10 cellular contexts compared by ENCODE assay signal in genomic region chr16:66927012-66927436, GRCh38. TPM values are rescaled to one million over a fixed set of nuclear protein-coding genes. Genes with fewer than 3 reads are reported as not detected.
DNase-seq lines count a peak whose midpoint lies in the region; ATAC-seq and TF ChIP-seq lines count a peak whose summit lies in the region.
"Had no signal": no experiment of that assay in that cellular context is flagged by ENCODE, and none has a peak within 500 bp of the region (broad histone marks: within the 10 kb centered on the region; RNA-seq: fewer than 3 reads in every experiment).

No MANE protein-coding gene starts in this region.

- intact Hi-C loops in activated CD4-positive, alpha-beta memory T cell treated with anti-CD3 and anti-CD28 coated beads for 36 hours (cut with micrococcal nuclease): loop anchor here (5.0 kb wide), 1 partner anchor 95 kb away; the partner anchor contains the start of gene NAE1
- intact Hi-C loops in head of caudate nucleus (cut with DNase I): no loop called here

- H3K27ac ChIP-seq in layer of hippocampus (ENCODE audit: low read depth, low read length): peak overlapping the region; percentile 52

- no peak for TF ChIP-seq CTCF in astrocyte of the spinal cord (IDR thresholded peaks at IDR 0.05; ENCODE audit: low read depth, low read length)

- H3K4me3 Mint-ChIP-seq in activated CD4-positive, alpha-beta memory T cell treated with anti-CD3 and anti-CD28 coated beads for 36 hours: no peak overlapping the region
- H3K4me3 Mint-ChIP-seq: activated naive CD8-positive, alpha-beta T cell had no signal

- DNase-seq in AG20443 (ENCODE audit: low spot score) (peak; percentile 92), HPDE6-E6E7 (ENCODE audit: extremely low spot score) (peak; percentile 81), astrocyte of the spinal cord (ENCODE audit: low read depth, low spot score) (peak; percentile 90), head of caudate nucleus (no peak)
- DNase-seq in activated CD4-positive, alpha-beta memory T cell treated with anti-CD3 and anti-CD28 coated beads for 36 hours: no peak
- no peak for DNase-seq in activated naive CD4-positive, alpha-beta T cell (lab: John Stamatoyannopoulos, UW)
- DNase-seq: small intestine had no signal

- POLR2A ChIA-PET in activated CD4-positive, alpha-beta memory T cell treated with anti-CD3 and anti-CD28 coated beads for 36 hours (lab: Charles Lee): no interaction called here

- H3K27ac Mint-ChIP-seq in activated CD4-positive, alpha-beta memory T cell treated with anti-CD3 and anti-CD28 coated beads for 36 hours: no peak overlapping the region
- H3K27ac Mint-ChIP-seq: activated naive CD8-positive, alpha-beta T cell had no signal

- H3K4me1 Mint-ChIP-seq in activated CD4-positive, alpha-beta memory T cell treated with anti-CD3 and anti-CD28 coated beads for 36 hours (ENCODE audit: low read depth): peaks cover 15% of the 10 kb centered on the region

- H3K27me3 ChIP-seq in layer of hippocampus (ENCODE audit: control insufficient read depth, insufficient read depth, low read length): peaks cover 10% of the 10 kb centered on the region

- no peaks in the 10 kb centered on the region for H3K9me3 Mint-ChIP-seq in activated CD4-positive, alpha-beta memory T cell treated with anti-CD3 and anti-CD28 coated beads for 36 hours

- peaks cover 24% of the 10 kb centered on the region for H3K27me3 Mint-ChIP-seq in activated CD4-positive, alpha-beta memory T cell treated with anti-CD3 and anti-CD28 coated beads for 36 hours

- H3K4me3 ChIP-seq in astrocyte of the spinal cord (ENCODE audit: low read depth, low read length): no peak overlapping the region

- CTCF ChIA-PET in activated CD4-positive, alpha-beta memory T cell treated with anti-CD3 and anti-CD28 coated beads for 36 hours (lab: Charles Lee): interaction anchor here (0.5 to 4.0 kb wide), 6 partner anchors 9 to 96 kb away, joined by 3 to 33 read pairs (median 6); partner anchors contain the start of genes CES3 and NAE1

- in situ Hi-C loops in astrocyte of the spinal cord (cut with HindIII; ENCODE audit: low sequenced_read_pairs): no loop called here

- H3K36me3 Mint-ChIP-seq in activated CD4-positive, alpha-beta memory T cell treated with anti-CD3 and anti-CD28 coated beads for 36 hours: peaks cover 4% of the 10 kb centered on the region
- H3K36me3 Mint-ChIP-seq: activated naive CD8-positive, alpha-beta T cell had no signal

- ATAC-seq in HG03108 (IDR thresholded peaks at IDR 0.05; ENCODE audit: unreplicated experiment): no peak

RNA-seq across cellular contexts. Expression of gene RRAD, which starts 1.7 kb away (rescaled TPM):
- total RNA-seq in activated CD4-positive, alpha-beta memory T cell treated with anti-CD3 and anti-CD28 coated beads for 36 hours: under 1 TPM; 0.48 to 0.65 TPM

RNA-seq across cellular contexts. Expression of gene CIAO2B, which starts 7.2 kb away (rescaled TPM):
- 100 to 1,000 TPM; 195 to 204 TPM for total RNA-seq in activated CD4-positive, alpha-beta memory T cell treated with anti-CD3 and anti-CD28 coated beads for 36 hours

RNA-seq across cellular contexts. Expression of gene CES2, which starts 8.3 kb away (rescaled TPM):
- 10 to 100 TPM; 32.5 to 32.7 TPM for total RNA-seq in activated CD4-positive, alpha-beta memory T cell treated with anti-CD3 and anti-CD28 coated beads for 36 hours

RNA-seq across cellular contexts. Expression of gene CDH16, which starts 8.3 kb away (rescaled TPM):
- total RNA-seq in activated CD4-positive, alpha-beta memory T cell treated with anti-CD3 and anti-CD28 coated beads for 36 hours: not detected

RNA-seq across cellular contexts. Expression of gene CES3, which starts 34.0 kb away (rescaled TPM):
- 1 to 10 TPM; 1.6 to 3.0 TPM for total RNA-seq in activated CD4-positive, alpha-beta memory T cell treated with anti-CD3 and anti-CD28 coated beads for 36 hours

Comparison
In these comparisons a context has a peak if more than half of its experiments do, and no peak if none do; other contexts are left out.
1. DNase-seq: peak in AG20443 (single experiment), HPDE6-E6E7 (single experiment) and astrocyte of the spinal cord (single experiment); none in activated CD4-positive, alpha-beta memory T cell treated with anti-CD3 and anti-CD28 coated beads for 36 hours (single experiment), activated naive CD4-positive, alpha-beta T cell (0 of 4) and head of caudate nucleus (0 of 42).